In genomic region chr5:149452007-149452664, GRCh38 we compare ENCODE assay signal across 1 cellular context.
TF ChIP-seq lines count a peak whose summit lies in the region.

No MANE protein-coding gene starts in this region.

TF ChIP-seq in K562, 482 proteins besides CTCF, POLR2A, EP300 and RAD21 (continued from another document and continues in another):
- TF ChIP-seq ZBTB40 (IDR thresholded peaks at IDR 0.05) (peak; percentile 71), ZBTB40 (CRISPR knock-in tag; IDR thresholded peaks at IDR 0.05) (no peak), KDM2B (CRISPR knock-in tag; IDR thresholded peaks at IDR 0.05) (no peak), TCF15 (CRISPR knock-in tag; IDR thresholded peaks at IDR 0.05) (no peak), SIX5 (IDR thresholded peaks at IDR 0.05; ENCODE audit: borderline replicate concordance in 1 of 2, insufficient read depth in 1 of 2, low read depth in 1 of 2, low read length in 2 of 2) (no peak), DNMT1 (IDR thresholded peaks at IDR 0.05) (no peak; the same call in 1 of the 2 replicates), CXXC5 (CRISPR knock-in tag; IDR thresholded peaks at IDR 0.05) (peak; percentile 78), ZNF551 (CRISPR knock-in tag; IDR thresholded peaks at IDR 0.05) (no peak), SMARCC2 (IDR thresholded peaks at IDR 0.05; ENCODE audit: low read depth) (0 out of 2 replicates have a peak, but pooled peaks have one; percentile 54), CTBP1 (IDR thresholded peaks at IDR 0.05; ENCODE audit: borderline replicate concordance) (peak; percentile 89), KAT8 (IDR thresholded peaks at IDR 0.05; ENCODE audit: low read depth) (no peak), CC2D1A (IDR thresholded peaks at IDR 0.05) (peak; percentile 77), TBP (optimal IDR thresholded peaks at IDR 0.05; ENCODE audit: low read depth, low read length) (peak; percentile 57), FOXA1 (IDR thresholded peaks at IDR 0.05; ENCODE audit: borderline replicate concordance) (no peak), PHF21A (IDR thresholded peaks at IDR 0.05; ENCODE audit: borderline replicate concordance, low read depth) (no peak), GABPA (tag; conservative IDR thresholded peaks at IDR 0.05; ENCODE audit: low read depth) (peak; percentile 80), NFRKB (IDR thresholded peaks at IDR 0.05; ENCODE audit: low read depth) (peak; percentile 75; the same call in 1 of the 2 replicates), ZNF253 (CRISPR knock-in tag; conservative IDR thresholded peaks at IDR 0.05) (no peak), SMC3 (conservative IDR thresholded peaks at IDR 0.05; ENCODE audit: insufficient read depth, low read depth, low read length) (no peak), MAFF (IDR thresholded peaks at IDR 0.05; ENCODE audit: low read length) (peak; percentile 83), HNRNPLL (IDR thresholded peaks at IDR 0.05; ENCODE audit: low read depth, low read length, poor library complexity, severe bottlenecking) (peak; percentile 46), ILK (tag; IDR thresholded peaks at IDR 0.05; ENCODE audit: borderline replicate concordance, low read depth) (no peak), ZNF384 (IDR thresholded peaks at IDR 0.05; ENCODE audit: low read depth, low read length) (peak; percentile 7; the same call in 1 of the 2 replicates), C11orf30 (IDR thresholded peaks at IDR 0.05; ENCODE audit: low read depth) (peak; percentile 98), HES1 (IDR thresholded peaks at IDR 0.05; ENCODE audit: low read depth) (no peak), MYBL2 (IDR thresholded peaks at IDR 0.05; ENCODE audit: low read depth) (no peak), MYBL2 (CRISPR knock-in tag; IDR thresholded peaks at IDR 0.05; ENCODE audit: borderline replicate concordance) (no peak), ZBTB8A (IDR thresholded peaks at IDR 0.05; ENCODE audit: partially characterized antibody) (no peak), ZFPM2 (CRISPR knock-in tag; IDR thresholded peaks at IDR 0.05) (no peak), CCAR2 (IDR thresholded peaks at IDR 0.05; ENCODE audit: low read depth, low read length) (no peak), ATF1 (CRISPR knock-in tag; IDR thresholded peaks at IDR 0.05) (no peak), ATF1 (tag; IDR thresholded peaks at IDR 0.05) (peak; percentile 93), NFE2 (IDR thresholded peaks at IDR 0.05; ENCODE audit: low read depth) (peak; percentile 55; the same call in 1 of the 2 replicates), SMAD2 (IDR thresholded peaks at IDR 0.05; ENCODE audit: low read depth, low read length) (no peak), HDAC2 (IDR thresholded peaks at IDR 0.05) (peak; percentile 99), PHB (CRISPR knock-in tag; IDR thresholded peaks at IDR 0.05) (no peak), ZNF655 (CRISPR knock-in tag; IDR thresholded peaks at IDR 0.05) (no peak), TCF7 (IDR thresholded peaks at IDR 0.05; ENCODE audit: borderline replicate concordance) (no peak)
- TF ChIP-seq, protein P1, sequence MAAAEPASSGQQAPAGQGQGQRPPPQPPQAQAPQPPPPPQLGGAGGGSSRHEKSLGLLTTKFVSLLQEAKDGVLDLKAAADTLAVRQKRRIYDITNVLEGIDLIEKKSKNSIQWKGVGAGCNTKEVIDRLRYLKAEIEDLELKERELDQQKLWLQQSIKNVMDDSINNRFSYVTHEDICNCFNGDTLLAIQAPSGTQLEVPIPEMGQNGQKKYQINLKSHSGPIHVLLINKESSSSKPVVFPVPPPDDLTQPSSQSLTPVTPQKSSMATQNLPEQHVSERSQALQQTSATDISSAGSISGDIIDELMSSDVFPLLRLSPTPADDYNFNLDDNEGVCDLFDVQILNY (CRISPR knock-in tag; IDR thresholded peaks at IDR 0.05), result no peak
- TF ChIP-seq, protein P2, sequence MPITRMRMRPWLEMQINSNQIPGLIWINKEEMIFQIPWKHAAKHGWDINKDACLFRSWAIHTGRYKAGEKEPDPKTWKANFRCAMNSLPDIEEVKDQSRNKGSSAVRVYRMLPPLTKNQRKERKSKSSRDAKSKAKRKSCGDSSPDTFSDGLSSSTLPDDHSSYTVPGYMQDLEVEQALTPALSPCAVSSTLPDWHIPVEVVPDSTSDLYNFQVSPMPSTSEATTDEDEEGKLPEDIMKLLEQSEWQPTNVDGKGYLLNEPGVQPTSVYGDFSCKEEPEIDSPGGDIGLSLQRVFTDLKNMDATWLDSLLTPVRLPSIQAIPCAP (CRISPR knock-in tag; IDR thresholded peaks at IDR 0.05; ENCODE audit: borderline replicate concordance), result no peak
- TF ChIP-seq, protein P3, sequence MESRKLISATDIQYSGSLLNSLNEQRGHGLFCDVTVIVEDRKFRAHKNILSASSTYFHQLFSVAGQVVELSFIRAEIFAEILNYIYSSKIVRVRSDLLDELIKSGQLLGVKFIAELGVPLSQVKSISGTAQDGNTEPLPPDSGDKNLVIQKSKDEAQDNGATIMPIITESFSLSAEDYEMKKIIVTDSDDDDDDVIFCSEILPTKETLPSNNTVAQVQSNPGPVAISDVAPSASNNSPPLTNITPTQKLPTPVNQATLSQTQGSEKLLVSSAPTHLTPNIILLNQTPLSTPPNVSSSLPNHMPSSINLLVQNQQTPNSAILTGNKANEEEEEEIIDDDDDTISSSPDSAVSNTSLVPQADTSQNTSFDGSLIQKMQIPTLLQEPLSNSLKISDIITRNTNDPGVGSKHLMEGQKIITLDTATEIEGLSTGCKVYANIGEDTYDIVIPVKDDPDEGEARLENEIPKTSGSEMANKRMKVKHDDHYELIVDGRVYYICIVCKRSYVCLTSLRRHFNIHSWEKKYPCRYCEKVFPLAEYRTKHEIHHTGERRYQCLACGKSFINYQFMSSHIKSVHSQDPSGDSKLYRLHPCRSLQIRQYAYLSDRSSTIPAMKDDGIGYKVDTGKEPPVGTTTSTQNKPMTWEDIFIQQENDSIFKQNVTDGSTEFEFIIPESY (CRISPR knock-in tag; IDR thresholded peaks at IDR 0.05), result peak; percentile 70; the same call in 1 of the 2 replicates
- TF ChIP-seq, protein P4, sequence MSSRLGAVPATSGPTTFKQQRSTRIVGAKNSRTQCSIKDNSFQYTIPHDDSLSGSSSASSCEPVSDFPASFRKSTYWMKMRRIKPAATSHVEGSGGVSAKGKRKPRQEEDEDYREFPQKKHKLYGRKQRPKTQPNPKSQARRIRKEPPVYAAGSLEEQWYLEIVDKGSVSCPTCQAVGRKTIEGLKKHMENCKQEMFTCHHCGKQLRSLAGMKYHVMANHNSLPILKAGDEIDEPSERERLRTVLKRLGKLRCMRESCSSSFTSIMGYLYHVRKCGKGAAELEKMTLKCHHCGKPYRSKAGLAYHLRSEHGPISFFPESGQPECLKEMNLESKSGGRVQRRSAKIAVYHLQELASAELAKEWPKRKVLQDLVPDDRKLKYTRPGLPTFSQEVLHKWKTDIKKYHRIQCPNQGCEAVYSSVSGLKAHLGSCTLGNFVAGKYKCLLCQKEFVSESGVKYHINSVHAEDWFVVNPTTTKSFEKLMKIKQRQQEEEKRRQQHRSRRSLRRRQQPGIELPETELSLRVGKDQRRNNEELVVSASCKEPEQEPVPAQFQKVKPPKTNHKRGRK (tag; IDR thresholded peaks at IDR 0.05), result no peak
- TF ChIP-seq, protein P5, sequence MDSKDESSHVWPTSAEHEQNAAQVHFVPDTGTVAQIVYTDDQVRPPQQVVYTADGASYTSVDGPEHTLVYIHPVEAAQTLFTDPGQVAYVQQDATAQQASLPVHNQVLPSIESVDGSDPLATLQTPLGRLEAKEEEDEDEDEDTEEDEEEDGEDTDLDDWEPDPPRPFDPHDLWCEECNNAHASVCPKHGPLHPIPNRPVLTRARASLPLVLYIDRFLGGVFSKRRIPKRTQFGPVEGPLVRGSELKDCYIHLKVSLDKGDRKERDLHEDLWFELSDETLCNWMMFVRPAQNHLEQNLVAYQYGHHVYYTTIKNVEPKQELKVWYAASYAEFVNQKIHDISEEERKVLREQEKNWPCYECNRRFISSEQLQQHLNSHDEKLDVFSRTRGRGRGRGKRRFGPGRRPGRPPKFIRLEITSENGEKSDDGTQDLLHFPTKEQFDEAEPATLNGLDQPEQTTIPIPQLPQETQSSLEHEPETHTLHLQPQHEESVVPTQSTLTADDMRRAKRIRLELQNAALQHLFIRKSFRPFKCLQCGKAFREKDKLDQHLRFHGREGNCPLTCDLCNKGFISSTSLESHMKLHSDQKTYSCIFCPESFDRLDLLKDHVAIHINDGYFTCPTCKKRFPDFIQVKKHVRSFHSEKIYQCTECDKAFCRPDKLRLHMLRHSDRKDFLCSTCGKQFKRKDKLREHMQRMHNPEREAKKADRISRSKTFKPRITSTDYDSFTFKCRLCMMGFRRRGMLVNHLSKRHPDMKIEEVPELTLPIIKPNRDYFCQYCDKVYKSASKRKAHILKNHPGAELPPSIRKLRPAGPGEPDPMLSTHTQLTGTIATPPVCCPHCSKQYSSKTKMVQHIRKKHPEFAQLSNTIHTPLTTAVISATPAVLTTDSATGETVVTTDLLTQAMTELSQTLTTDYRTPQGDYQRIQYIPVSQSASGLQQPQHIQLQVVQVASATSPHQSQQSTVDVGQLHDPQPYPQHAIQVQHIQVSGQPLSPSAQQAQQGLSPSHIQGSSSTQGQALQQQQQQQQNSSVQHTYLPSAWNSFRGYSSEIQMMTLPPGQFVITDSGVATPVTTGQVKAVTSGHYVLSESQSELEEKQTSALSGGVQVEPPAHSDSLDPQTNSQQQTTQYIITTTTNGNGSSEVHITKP (IDR thresholded peaks at IDR 0.05; ENCODE audit: partially characterized antibody), result peak; percentile 55
